In genomic region chr4:170589597-170590191, GRCh38 we compare ENCODE assay signal across 7 cellular contexts.
A peak's percentile ranks its signal among the peaks of the same experiment; 100 is the strongest.
DNase-seq lines count a peak whose midpoint lies in the region; ATAC-seq, FAIRE-seq and TF ChIP-seq lines count a peak whose summit lies in the region.

No MANE protein-coding gene starts in this region.

- H3K27ac Mint-ChIP-seq in type B pancreatic cell: no peak overlapping the region
- H3K27ac Mint-ChIP-seq in immature natural killer cell: no peak overlapping the region

- ATAC-seq in GM18508 (IDR thresholded peaks at IDR 0.05; ENCODE audit: insufficient read depth, unreplicated experiment): peak; percentile 96
- ATAC-seq in HG02588 (IDR thresholded peaks at IDR 0.05; ENCODE audit: unreplicated experiment): peak; percentile 76
- no peak for ATAC-seq in Right ventricle myocardium superior (ENCODE audit: poor library complexity)

- no peaks in the 10 kb centered on the region for H3K4me1 Mint-ChIP-seq in type B pancreatic cell (ENCODE audit: unreplicated experiment)
- no peaks in the 10 kb centered on the region for H3K4me1 Mint-ChIP-seq in immature natural killer cell

- no peak overlapping the region for H3K4me3 Mint-ChIP-seq in type B pancreatic cell
- no peak overlapping the region for H3K4me3 Mint-ChIP-seq in immature natural killer cell

- H3K4me3 ChIP-seq in NB4 (ENCODE audit: low read depth, low read length) (no peak overlapping the region), bronchial epithelial cell (ENCODE audit: low read depth, low read length) (no peak overlapping the region)

- TF ChIP-seq POLR2A in NB4 (IDR thresholded peaks at IDR 0.05; ENCODE audit: extremely low read depth, insufficient read length): no peak

- DNase-seq in NB4 (ENCODE audit: low read depth): peak; percentile 39
- DNase-seq in bronchial epithelial cell (ENCODE audit: low read depth): peak; percentile 57
- DNase-seq in type B pancreatic cell (ENCODE audit: extremely low spot score, unreplicated experiment): no peak
- DNase-seq in Right ventricle myocardium superior: no peak
- no peak for DNase-seq in immature natural killer cell

- no peaks in the 10 kb centered on the region for H3K36me3 ChIP-seq in bronchial epithelial cell (ENCODE audit: control insufficient read depth, insufficient read depth, low read length)

- no peaks in the 10 kb centered on the region for H3K27me3 Mint-ChIP-seq in type B pancreatic cell
- H3K27me3 Mint-ChIP-seq in immature natural killer cell (ENCODE audit: low read depth in 3 of 3): peaks cover 0 to 3% (median 0%) of the 10 kb centered on the region in 3 donors

- intact Hi-C loops in Right ventricle myocardium superior (cut with DNase I): no loop called here

- H3K36me3 Mint-ChIP-seq in type B pancreatic cell (no peaks in the 10 kb centered on the region), immature natural killer cell (no peaks in the 10 kb centered on the region)

- H3K9me3 Mint-ChIP-seq in type B pancreatic cell (no peaks in the 10 kb centered on the region), immature natural killer cell (peaks cover 3 to 13% (median 7%) of the 10 kb centered on the region in 6 donors)

- FAIRE-seq in bronchial epithelial cell (lab: Jason Lieb, UNC): no peak

- TF ChIP-seq CTCF in NB4 (IDR thresholded peaks at IDR 0.05; ENCODE audit: low read depth, low read length): peak; percentile 6
- TF ChIP-seq CTCF in bronchial epithelial cell (IDR thresholded peaks at IDR 0.05; ENCODE audit: insufficient read depth, low read length, severe bottlenecking): peak; percentile 21
- TF ChIP-seq CTCF in type B pancreatic cell (conservative IDR thresholded peaks at IDR 0.05): peak; percentile 66

- no peaks in the 10 kb centered on the region for H3K27me3 ChIP-seq in bronchial epithelial cell (ENCODE audit: control insufficient read depth, insufficient read depth, low read length)

Comparison
In these comparisons a context has a peak if more than half of its experiments do, and no peak if none do; other contexts are left out.
1. DNase-seq: peak in NB4 (single experiment) and bronchial epithelial cell (single experiment); none in type B pancreatic cell (single experiment), Right ventricle myocardium superior (single experiment) and immature natural killer cell (0 of 3).
2. CTCF ChIP-seq: peak in every context shown above with its lines; median percentile 66 in type B pancreatic cell; 21 in bronchial epithelial cell; 6 in NB4.